ENCODE assay signal across 26 cellular contexts in the genomic region with DNA sequence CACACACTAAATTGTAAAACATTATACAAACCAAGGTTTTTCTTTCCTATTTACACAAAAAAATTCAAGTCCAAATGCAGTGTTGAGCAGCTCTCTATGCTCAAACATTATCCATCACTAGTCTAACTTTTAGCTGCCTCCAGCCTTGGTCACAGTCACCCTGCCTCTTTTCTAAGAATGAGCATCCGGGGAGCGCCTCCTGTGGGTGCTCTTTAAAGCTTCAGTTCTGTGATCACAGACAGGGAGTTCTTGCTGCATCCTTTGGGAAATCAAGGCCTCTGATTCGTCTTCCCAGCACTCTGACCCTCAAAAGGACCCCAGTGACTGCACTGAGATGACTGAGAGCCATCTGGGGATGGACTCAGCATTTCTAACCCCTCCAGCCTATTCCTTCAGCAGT.
DNase-seq lines count a peak whose midpoint lies in the region; ATAC-seq, FAIRE-seq and TF ChIP-seq lines count a peak whose summit lies in the region.
"Had no signal": no experiment of that assay in that cellular context is flagged by ENCODE, and none has a peak within 500 bp of the region (broad histone marks: within the 10 kb centered on the region; RNA-seq: fewer than 3 reads in every experiment).

No MANE protein-coding gene starts in this region.

- no peak overlapping the region for H3K4me3 Mint-ChIP-seq in endodermal cell
- H3K4me3 Mint-ChIP-seq: activated T-helper 17 cell treated with anti-CD3 and anti-CD28 coated beads, Interleukin-2, amount 50 U/mL, for 72 hours; stimulated activated naive CD8-positive, alpha-beta T cell treated with anti-CD3 and anti-CD28 coated beads, Interleukin-15, Interleukin-2, amounts not matched to agents 100 ng/mL and 50 ng/mL, for 24 hours; T-helper 1 cell treated with Interleukin-12 subunit alpha and Interleukin-12 subunit beta and Interleukin-4 antibody, amounts not matched to agents 30 μg/mL and 1 μg/mL, for 36 hours had no signal

- H3K36me3 ChIP-seq in GM06990 (ENCODE audit: control insufficient read depth, insufficient read depth, low read length) (no peaks in the 10 kb centered on the region), Karpas-422 (ENCODE audit: insufficient read depth, low read length) (no peaks in the 10 kb centered on the region), endodermal cell (ENCODE audit: control insufficient read depth, insufficient read depth, low read length) (no peaks in the 10 kb centered on the region), osteoblast (ENCODE audit: insufficient read depth, low read length) (no peaks in the 10 kb centered on the region)
- H3K36me3 ChIP-seq: gastroesophageal sphincter, MG63, Peyer's patch, SJCRH30, thyroid gland had no signal

- H3K27me3 Mint-ChIP-seq in endodermal cell (ENCODE audit: insufficient read depth): no peaks in the 10 kb centered on the region

- H3K9ac ChIP-seq in Karpas-422 (ENCODE audit: low read length) (no peak overlapping the region), endodermal cell (ENCODE audit: extremely low read depth, low read length, poor library complexity, severe bottlenecking) (no peak overlapping the region)

- ATAC-seq in HG02623 (IDR thresholded peaks at IDR 0.05; ENCODE audit: unreplicated experiment): no peak
- ATAC-seq: activated naive CD4-positive, alpha-beta T cell treated with anti-CD3 and anti-CD28 coated beads, Interleukin-2, amount 50 U/mL, for 72 hours; activated T-helper 17 cell treated with anti-CD3 and anti-CD28 coated beads, Interleukin-2, amount 50 U/mL, for 72 hours; gastroesophageal sphincter had no signal

- H3K4me1 Mint-ChIP-seq in endodermal cell: peaks cover 44% of the 10 kb centered on the region
- H3K4me1 Mint-ChIP-seq: activated T-helper 17 cell treated with anti-CD3 and anti-CD28 coated beads, Interleukin-2, amount 50 U/mL, for 72 hours had no signal

- no peaks in the 10 kb centered on the region for H3K9me2 ChIP-seq in Karpas-422 (replicated peaks; ENCODE audit: insufficient read depth, low read length)

- DNase-seq in GM06990 (ENCODE audit: extremely low read depth, insufficient read length): no peak
- peak; percentile 49 for DNase-seq in Karpas-422
- peak; percentile 68 for DNase-seq in endodermal cell
- DNase-seq in osteoblast (ENCODE audit: insufficient read length, low spot score, missing footprints): no peak
- DNase-seq in kidney tubule cell (ENCODE audit: low spot score): no peak
- no peak for DNase-seq in GM19239 (ENCODE audit: insufficient read length, low spot score)
- DNase-seq in D341Med (ENCODE audit: low spot score): no peak
- DNase-seq: activated CD4-positive, alpha-beta T cell treated with anti-CD3 and anti-CD28 coated beads for 48 hours; AML-193; aorta; DMS79 treated with DMSO at 0.1 percent for 48 hours; MG63; NCI-H1436; NCI-H510A; occipital lobe; Peyer's patch; retina; SJCRH30; stimulated activated CD4-positive, alpha-beta T cell treated with anti-CD3 and anti-CD28 coated beads, Interleukin-2, amount 100 ng/mL, for 48 hours; thyroid gland had no signal

- H3K4me1 ChIP-seq in Karpas-422 (ENCODE audit: low read length): peaks cover 12% of the 10 kb centered on the region
- peaks cover 9% of the 10 kb centered on the region for H3K4me1 ChIP-seq in endodermal cell (ENCODE audit: control insufficient read depth, insufficient read depth, low read length)
- no peaks in the 10 kb centered on the region for H3K4me1 ChIP-seq in osteoblast (ENCODE audit: insufficient read depth, low read length)
- H3K4me1 ChIP-seq: gastroesophageal sphincter, Peyer's patch, SJCRH30, thyroid gland had no signal

- H4K20me1 ChIP-seq in Karpas-422 (ENCODE audit: insufficient read depth, low read depth, low read length): no peaks in the 10 kb centered on the region
- H4K20me1 ChIP-seq in osteoblast (ENCODE audit: insufficient read depth, low read length): no peaks in the 10 kb centered on the region

- H3K79me2 ChIP-seq in Karpas-422 (ENCODE audit: low read length) (no peaks in the 10 kb centered on the region), osteoblast (ENCODE audit: insufficient read depth, low read length) (no peaks in the 10 kb centered on the region)

- no peak overlapping the region for H3K27ac ChIP-seq in Karpas-422 (ENCODE audit: low read length)
- no peak overlapping the region for H3K27ac ChIP-seq in endodermal cell (ENCODE audit: low read depth, low read length)
- no peak overlapping the region for H3K27ac ChIP-seq in osteoblast (ENCODE audit: low read depth, low read length)
- H3K27ac ChIP-seq: gastroesophageal sphincter, Peyer's patch, SJCRH30, thyroid gland had no signal

- TF ChIP-seq CTCF in GM06990 (IDR thresholded peaks at IDR 0.05; ENCODE audit: insufficient read depth, low read length, poor library complexity, severe bottlenecking) (peak; percentile 17), endodermal cell (conservative IDR thresholded peaks at IDR 0.05) (peak; percentile 73), osteoblast (IDR thresholded peaks at IDR 0.05; ENCODE audit: extremely low read depth, low read depth, low read length) (peak; percentile 34)

- no peaks in the 10 kb centered on the region for H3K9me3 ChIP-seq in Karpas-422 (ENCODE audit: low read length)
- H3K9me3 ChIP-seq in endodermal cell (ENCODE audit: control insufficient read depth, low read length): no peaks in the 10 kb centered on the region
- no peaks in the 10 kb centered on the region for H3K9me3 ChIP-seq in osteoblast (ENCODE audit: low read depth, low read length)
- H3K9me3 ChIP-seq: gastroesophageal sphincter, MG63, Peyer's patch, SJCRH30, thyroid gland had no signal

- H2AFZ ChIP-seq in Karpas-422 (ENCODE audit: low read length) (no peak overlapping the region), osteoblast (ENCODE audit: low read length) (no peak overlapping the region)

- no peak overlapping the region for H3K27ac Mint-ChIP-seq in endodermal cell
- H3K27ac Mint-ChIP-seq: activated naive CD4-positive, alpha-beta T cell treated with anti-CD3 and anti-CD28 coated beads, Interleukin-2, amount 50 U/mL, for 72 hours; activated T-helper 17 cell treated with anti-CD3 and anti-CD28 coated beads, Interleukin-2, amount 50 U/mL, for 72 hours; stimulated activated naive CD8-positive, alpha-beta T cell treated with anti-CD3 and anti-CD28 coated beads, Interleukin-15, Interleukin-2, amounts not matched to agents 100 ng/mL and 50 ng/mL, for 24 hours; T-helper 1 cell treated with Interleukin-12 subunit alpha and Interleukin-12 subunit beta and Interleukin-4 antibody, amounts not matched to agents 30 μg/mL and 1 μg/mL, for 36 hours had no signal

- H3K9me3 Mint-ChIP-seq in endodermal cell: no peaks in the 10 kb centered on the region
- H3K9me3 Mint-ChIP-seq: activated naive CD4-positive, alpha-beta T cell treated with anti-CD3 and anti-CD28 coated beads, Interleukin-2, amount 50 U/mL, for 72 hours; activated T-helper 17 cell treated with anti-CD3 and anti-CD28 coated beads, Interleukin-2, amount 50 U/mL, for 72 hours; stimulated activated naive CD8-positive, alpha-beta T cell treated with anti-CD3 and anti-CD28 coated beads, Interleukin-15, Interleukin-2, amounts not matched to agents 100 ng/mL and 50 ng/mL, for 24 hours; T-helper 1 cell treated with Interleukin-12 subunit alpha and Interleukin-12 subunit beta and Interleukin-4 antibody, amounts not matched to agents 30 μg/mL and 1 μg/mL, for 36 hours had no signal

- H3K27me3 ChIP-seq in GM06990 (replicated peaks; ENCODE audit: control insufficient read depth, insufficient read depth, low read length) (no peaks in the 10 kb centered on the region), Karpas-422 (ENCODE audit: low read length) (no peaks in the 10 kb centered on the region), endodermal cell (ENCODE audit: control insufficient read depth, insufficient read depth, low read length, poor library complexity, severe bottlenecking) (no peaks in the 10 kb centered on the region), osteoblast (ENCODE audit: insufficient read depth, low read length) (peaks cover 6% of the 10 kb centered on the region)
- H3K27me3 ChIP-seq: gastroesophageal sphincter, MG63, Peyer's patch, thyroid gland had no signal

- FAIRE-seq in GM19239 (lab: Jason Lieb, UNC): no peak

- 79 to 95% methylated on average over 3 of the region's 3 CpGs for WGBS in endodermal cell (ENCODE audit: insufficient coverage in 1 of 2, insufficient read length in 1 of 2), 2 experiments

- no peaks in the 10 kb centered on the region for H3K36me3 Mint-ChIP-seq in endodermal cell (ENCODE audit: low read depth)
- H3K36me3 Mint-ChIP-seq: activated naive CD4-positive, alpha-beta T cell treated with anti-CD3 and anti-CD28 coated beads, Interleukin-2, amount 50 U/mL, for 72 hours had no signal

- H3K4me2 ChIP-seq in Karpas-422 (ENCODE audit: low read depth, low read length, poor library complexity, severe bottlenecking) (no peak overlapping the region), osteoblast (ENCODE audit: insufficient read depth, low read length) (no peak overlapping the region)

- H3K4me3 ChIP-seq in GM06990 (replicated peaks; ENCODE audit: low read depth, low read length) (no peak overlapping the region), Karpas-422 (ENCODE audit: low read length) (no peak overlapping the region), endodermal cell (ENCODE audit: low read length) (no peak overlapping the region), osteoblast (ENCODE audit: insufficient read depth, low read length) (no peak overlapping the region)
- H3K4me3 ChIP-seq: gastroesophageal sphincter, MG63, Peyer's patch, SJCRH30, thyroid gland had no signal

Comparison
In these comparisons a context has a peak if more than half of its experiments do, and no peak if none do; other contexts are left out.
1. DNase-seq: peak in Karpas-422 (single experiment) and endodermal cell (single experiment); none in GM06990 (single experiment), osteoblast (single experiment), kidney tubule cell (single experiment), GM19239 (single experiment) and D341Med (single experiment).
2. CTCF ChIP-seq: peak in every context shown above with its lines; median percentile 73 in endodermal cell; 34 in osteoblast; 17 in GM06990.